8 cellular contexts compared by ENCODE assay signal in genomic region chr1:149176453-149177316, GRCh38.
DNase-seq lines count a peak whose midpoint lies in the region; ATAC-seq and TF ChIP-seq lines count a peak whose summit lies in the region.
"Not testable (repeated sequence)": the region's sequence is repeated elsewhere in the genome, so short reads cannot be mapped to it uniquely, and the experiment has no call there.

No MANE protein-coding gene starts in this region.

- TF ChIP-seq CTCF in tibial artery (IDR thresholded peaks at IDR 0.05), result not testable (repeated sequence)

- peak overlapping the region; percentile 38; the same call in 1 of the 2 replicates for H3K9ac ChIP-seq in ES-I3 (ENCODE audit: low read depth, low read length)
- not testable (repeated sequence) for H3K9ac ChIP-seq in mesendoderm (ENCODE audit: low read length)

- not testable (repeated sequence) for H2BK120ac ChIP-seq in mesendoderm (ENCODE audit: low read depth, low read length)

- H3K36me3 ChIP-seq in ES-I3 (ENCODE audit: insufficient read depth, low read length); mesendoderm (ENCODE audit: control insufficient read depth, insufficient read depth, low read length); tibial artery: not testable (repeated sequence)

- not testable (repeated sequence) for H4K8ac ChIP-seq in mesendoderm (ENCODE audit: low read depth, low read length)

- not testable (repeated sequence) for H3K4me1 ChIP-seq in ES-I3 (ENCODE audit: insufficient read depth, low read length); mesendoderm (ENCODE audit: control insufficient read depth, low read depth, low read length); tibial artery

- peak overlapping the region; percentile 91 for H3K27ac Mint-ChIP-seq in activated naive CD8-positive, alpha-beta T cell treated with anti-CD3 and anti-CD28 coated beads, Interleukin-2, amount 10 ng/mL, durations not matched to agents 7 days and 5 days

- not testable (repeated sequence) for H3K23ac ChIP-seq in mesendoderm (ENCODE audit: low read length)

- intact Hi-C loops in tibial artery (cut with DNase I; ENCODE audit: low total_unique reads), result not testable (repeated sequence)

- H3K4me1 Mint-ChIP-seq in activated naive CD8-positive, alpha-beta T cell treated with anti-CD3 and anti-CD28 coated beads, Interleukin-2, amount 10 ng/mL, durations not matched to agents 7 days and 5 days, result not testable (repeated sequence)

- H3K4ac ChIP-seq in mesendoderm (ENCODE audit: low read depth, low read length), result not testable (repeated sequence)

- H3K18ac ChIP-seq in mesendoderm (ENCODE audit: low read length), result not testable (repeated sequence)

- not testable (repeated sequence) for H3K4me2 ChIP-seq in mesendoderm (ENCODE audit: low read length)

- not testable (repeated sequence) for H3K27me3 Mint-ChIP-seq in activated naive CD8-positive, alpha-beta T cell treated with anti-CD3 and anti-CD28 coated beads, Interleukin-2, amount 10 ng/mL, durations not matched to agents 7 days and 5 days

- H3K9me3 ChIP-seq in ES-I3 (ENCODE audit: control insufficient read depth, insufficient read depth, low read length); tibial artery: not testable (repeated sequence)

- not testable (repeated sequence) for H3K79me2 ChIP-seq in mesendoderm (ENCODE audit: control insufficient read depth, insufficient read depth, low read length)

- H3K79me1 ChIP-seq in mesendoderm (ENCODE audit: low read length), result not testable (repeated sequence)

- WGBS in mesendoderm (ENCODE audit: extremely low coverage, insufficient coverage, low lambda C conversion rate), result no CpG with 5 or more reads among the region's 68 CpGs

- peak; percentile 1 for DNase-seq in NCI-H2227 treated with DMSO at 0.1 percent for 48 hours (lab: John Stamatoyannopoulos, UW)
- DNase-seq in activated CD4-positive, CD25-positive, alpha-beta regulatory T cell (lab: John Stamatoyannopoulos, UW), result peak; percentile 5 to 38 (median 24)
- DNase-seq in activated naive CD8-positive, alpha-beta T cell treated with anti-CD3 and anti-CD28 coated beads, Interleukin-2, amount 10 ng/mL, durations not matched to agents 7 days and 5 days, result peak; percentile 79
- peak; percentile 35 for DNase-seq in fibroblast of peridontal ligament (ENCODE audit: extremely low read depth)
- DNase-seq in mesendoderm, result peak; percentile 76
- DNase-seq in stimulated activated CD4-positive, alpha-beta T cell treated with anti-CD3 and anti-CD28 coated beads, Interleukin-12 subunit alpha, Interleukin-12 subunit beta, amount 100 ng/mL, for 24 hours (ENCODE audit: low read depth in 2 of 2), result peak; percentile 33 to 38
- DNase-seq in tibial artery, result peak; percentile 33 to 79

- H3K4me3 ChIP-seq in mesendoderm (ENCODE audit: low read length), result not testable (repeated sequence)
- H3K4me3 ChIP-seq in tibial artery, result peak overlapping the region; percentile 61 to 67

- ATAC-seq in activated naive CD8-positive, alpha-beta T cell treated with anti-CD3 and anti-CD28 coated beads, Interleukin-2, amount 10 ng/mL, durations not matched to agents 7 days and 5 days (ENCODE audit: low read depth), result not testable (repeated sequence)

- not testable (repeated sequence) for H2BK5ac ChIP-seq in mesendoderm (ENCODE audit: low read length)

- POLR2A ChIA-PET in activated naive CD8-positive, alpha-beta T cell treated with anti-CD3 and anti-CD28 coated beads, Interleukin-2, amount 10 ng/mL, durations not matched to agents 7 days and 5 days (lab: Charles Lee), result not testable (repeated sequence)

- peak overlapping the region; percentile 60 for H3K56ac ChIP-seq in mesendoderm (ENCODE audit: low read length)

- not testable (repeated sequence) for H4K5ac ChIP-seq in mesendoderm (ENCODE audit: low read length)

- H3K9me3 Mint-ChIP-seq in activated naive CD8-positive, alpha-beta T cell treated with anti-CD3 and anti-CD28 coated beads, Interleukin-2, amount 10 ng/mL, durations not matched to agents 7 days and 5 days, result not testable (repeated sequence)

- peak overlapping the region; percentile 85 for H3K4me3 Mint-ChIP-seq in activated naive CD8-positive, alpha-beta T cell treated with anti-CD3 and anti-CD28 coated beads, Interleukin-2, amount 10 ng/mL, durations not matched to agents 7 days and 5 days

- H2AK5ac ChIP-seq in mesendoderm (ENCODE audit: low read length), result not testable (repeated sequence)

- peak overlapping the region; percentile 83 for H3K27ac ChIP-seq in mesendoderm (ENCODE audit: low read depth, low read length)
- peak overlapping the region; percentile 89 to 91 for H3K27ac ChIP-seq in tibial artery

- not testable (repeated sequence) for H3K36me3 Mint-ChIP-seq in activated naive CD8-positive, alpha-beta T cell treated with anti-CD3 and anti-CD28 coated beads, Interleukin-2, amount 10 ng/mL, durations not matched to agents 7 days and 5 days

- not testable (repeated sequence) for H3K27me3 ChIP-seq in mesendoderm (ENCODE audit: insufficient read depth, low read length, poor library complexity); tibial artery

- H2BK15ac ChIP-seq in mesendoderm (replicated peaks; ENCODE audit: low read depth), result not testable (repeated sequence)

Comparison
In these comparisons a context has a peak if more than half of its experiments do, and no peak if none do; other contexts are left out.
1. DNase-seq: peak in every context shown above with its lines; median percentile 79 in activated naive CD8-positive, alpha-beta T cell treated with anti-CD3 and anti-CD28 coated beads, Interleukin-2, amount 10 ng/mL, durations not matched to agents 7 days and 5 days; 76 in mesendoderm; 56 in tibial artery; 36 in stimulated activated CD4-positive, alpha-beta T cell treated with anti-CD3 and anti-CD28 coated beads, Interleukin-12 subunit alpha, Interleukin-12 subunit beta, amount 100 ng/mL, for 24 hours; 35 in fibroblast of peridontal ligament; 24 in activated CD4-positive, CD25-positive, alpha-beta regulatory T cell; 1 in NCI-H2227 treated with DMSO at 0.1 percent for 48 hours.